Comparison of ENCODE assay signal across 8 cellular contexts in genomic region chr6:57316581-57317059, GRCh38. TPM values are rescaled to one million over a fixed set of nuclear protein-coding genes. Genes with fewer than 3 reads are reported as not detected.
DNase-seq lines count a peak whose midpoint lies in the region; FAIRE-seq and TF ChIP-seq lines count a peak whose summit lies in the region.

No MANE protein-coding gene starts in this region.

- peaks cover 31% of the 10 kb centered on the region for H3K36me3 Mint-ChIP-seq in activated naive CD4-positive, alpha-beta T cell treated with anti-CD3 and anti-CD28 coated beads for 36 hours (ENCODE audit: low read depth)

- H3K27me3 ChIP-seq in testis, result no peaks in the 10 kb centered on the region

- DNase-seq in H54 (ENCODE audit: insufficient read length, low spot score) (peak; percentile 74), LoVo (ENCODE audit: low spot score) (peak; percentile 91), SIG-M5 (lab: John Stamatoyannopoulos, UW) (peak; percentile 65), globus pallidus (ENCODE audit: low spot score) (peak; percentile 90), occipital lobe (lab: John Stamatoyannopoulos, UW) (peak; percentile 77), testis (peak; percentile 90)
- peak; percentile 91 for DNase-seq in activated naive CD4-positive, alpha-beta T cell treated with anti-CD3 and anti-CD28 coated beads for 36 hours

- no peaks in the 10 kb centered on the region for H3K9me3 ChIP-seq in testis

- intact Hi-C loops in activated naive CD4-positive, alpha-beta T cell treated with anti-CD3 and anti-CD28 coated beads for 36 hours (cut with micrococcal nuclease), result loop anchor here (1.0 to 5.0 kb wide), 15 partner anchors 48 to 957 kb away; partner anchors contain the start of genes BAG2, BEND6, KIAA1586 and RAB23
- intact Hi-C loops in testis (cut with DNase I; ENCODE audit: low total_unique reads), result loop anchor here (10.0 kb wide), 1 partner anchor 412 kb away; no protein-coding TSS in a partner anchor

- H3K4me1 Mint-ChIP-seq in activated naive CD4-positive, alpha-beta T cell treated with anti-CD3 and anti-CD28 coated beads for 36 hours (ENCODE audit: low read depth), result peaks cover 30% of the 10 kb centered on the region

- peak overlapping the region; percentile 60 to 62 for H3K4me3 ChIP-seq in testis

- FAIRE-seq in G401.6 (lab: Jason Lieb, UNC), result peak; percentile 94
- FAIRE-seq in H54 (lab: Jason Lieb, UNC), result peak; percentile 94

- peak overlapping the region in 1 of 2 donors; percentile 65 for H3K27ac ChIP-seq in testis

- H3K9me3 Mint-ChIP-seq in activated naive CD4-positive, alpha-beta T cell treated with anti-CD3 and anti-CD28 coated beads for 36 hours, result no peaks in the 10 kb centered on the region

- 0% methylated on average over 26 of the region's 26 CpGs for WGBS in testis, 2 donors

- no peaks in the 10 kb centered on the region for H3K4me1 ChIP-seq in testis

- H3K27ac Mint-ChIP-seq in activated naive CD4-positive, alpha-beta T cell treated with anti-CD3 and anti-CD28 coated beads for 36 hours, result peak overlapping the region; percentile 99

- H3K36me3 ChIP-seq in testis (ENCODE audit: low read depth, missing control alignments), result no peaks in the 10 kb centered on the region

- TF ChIP-seq POLR2A in H54 (IDR thresholded peaks at IDR 0.05; ENCODE audit: low read depth, low read length) (peak; percentile 32; the same call in 1 of the 2 replicates), testis (IDR thresholded peaks at IDR 0.05) (no peak)

- H3K4me3 Mint-ChIP-seq in activated naive CD4-positive, alpha-beta T cell treated with anti-CD3 and anti-CD28 coated beads for 36 hours, result peak overlapping the region; percentile 99

- H3K27me3 Mint-ChIP-seq in activated naive CD4-positive, alpha-beta T cell treated with anti-CD3 and anti-CD28 coated beads for 36 hours (ENCODE audit: low read depth), result no peaks in the 10 kb centered on the region

- TF ChIP-seq CTCF in testis (IDR thresholded peaks at IDR 0.05), result peak; percentile 62 to 81 (median 68)

- CTCF ChIA-PET in activated naive CD4-positive, alpha-beta T cell treated with anti-CD3 and anti-CD28 coated beads for 36 hours (lab: Charles Lee), result interaction anchor here (0.6 to 9.6 kb wide), 20 partner anchors 8 to 645 kb away, joined by 3 to 97 read pairs (median 4); partner anchors contain the start of genes BEND6 and ZNF451

RNA-seq across cellular contexts. Expression of gene PRIM2, which starts 0.8 kb away (rescaled TPM):
- 10 to 100 TPM; 51.5 to 52.0 TPM for total RNA-seq in activated naive CD4-positive, alpha-beta T cell treated with anti-CD3 and anti-CD28 coated beads for 36 hours
- 25.7 TPM for total RNA-seq in occipital lobe
- total RNA-seq in testis, result 10 to 100 TPM; 11.1 to 13.2 TPM
- polyA plus RNA-seq in testis (ENCODE audit: insufficient read depth, low read depth, low replicate concordance), result 11.0 TPM
